8 cellular contexts compared by ENCODE assay signal in the genomic region with DNA sequence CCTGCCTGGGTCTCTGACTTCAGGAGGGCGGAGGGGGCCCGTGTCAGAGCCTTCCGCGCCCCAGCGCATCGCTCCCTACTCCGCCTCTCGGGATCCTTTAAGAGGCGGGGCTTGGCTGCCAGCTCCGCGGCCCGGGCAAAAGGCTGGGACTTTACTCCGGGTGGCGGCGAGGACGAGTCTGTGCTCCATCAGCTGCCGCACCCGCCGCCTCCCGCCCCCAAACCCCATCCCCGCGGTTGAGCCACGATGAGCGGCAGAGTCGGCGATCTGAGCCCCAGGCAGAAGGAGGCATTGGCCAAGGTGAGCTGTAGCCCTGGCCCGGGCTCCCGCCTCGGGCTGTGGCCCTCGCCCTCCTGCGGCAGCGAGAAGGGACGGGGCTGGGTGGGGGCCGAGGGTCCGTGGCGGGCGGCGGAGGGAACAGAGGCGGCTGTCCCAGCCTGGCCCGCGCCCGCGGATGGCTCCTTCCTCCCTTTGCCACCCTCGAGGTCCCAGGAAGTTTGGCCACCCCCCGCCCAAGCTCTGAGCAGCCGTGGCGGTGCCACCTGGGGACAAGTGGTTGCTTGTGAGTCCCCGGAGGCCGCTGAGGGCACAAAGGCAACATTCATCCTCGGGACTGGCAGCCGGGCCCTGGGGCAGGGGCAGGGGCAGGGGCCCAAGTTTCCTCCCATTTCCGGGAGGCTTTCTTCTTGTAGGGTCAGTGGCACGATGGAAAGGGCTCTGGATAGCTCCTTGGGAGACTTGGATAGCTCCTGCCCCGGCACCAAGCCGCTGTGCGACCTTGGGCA. TPM values are rescaled to one million over a fixed set of nuclear protein-coding genes. Genes with fewer than 3 reads are reported as not detected.
DNase-seq lines count a peak whose midpoint lies in the region; ATAC-seq and TF ChIP-seq lines count a peak whose summit lies in the region.

Gene SEC14L2 (plus strand): TSS at position 148 of the 785 bp plus-strand sequence. CDS start 99 bp downstream, at position 247.

- peaks cover 0 to 3% (median 3%) of the 10 kb centered on the region in 3 experiments; a peak in 3 of 7 replicates for H3K36me3 Mint-ChIP-seq in H9 (ENCODE audit: insufficient read depth in 1 of 3, low read depth in 3 of 3)
- H3K36me3 Mint-ChIP-seq in activated naive CD4-positive, alpha-beta T cell treated with anti-CD3 and anti-CD28 coated beads, Interleukin-2, amount 50 U/mL, for 24 hours = peaks cover 2% of the 10 kb centered on the region

- peak within 1 kb of the TSS; percentile 45; the same call in 1 of the 2 replicates for H3K14ac ChIP-seq in H9 (ENCODE audit: insufficient read depth, low read length)
- no peak within 1 kb of the TSS for H3K14ac ChIP-seq in neuronal stem cell (ENCODE audit: low read length)

- H3K23ac ChIP-seq in H9 (ENCODE audit: insufficient read length, low read depth, low read length) (no peak within 1 kb of the TSS), neuronal stem cell (ENCODE audit: low read depth, low read length, poor library complexity) (no peak within 1 kb of the TSS)

- H3K23me2 ChIP-seq in H9 (ENCODE audit: insufficient read length, low read depth, low read length, poor library complexity, severe bottlenecking) = peaks cover 7% of the 10 kb centered on the region

- H3K4me2 ChIP-seq in H9 (ENCODE audit: insufficient read depth, insufficient read length, low read length) (peak within 1 kb of the TSS; percentile 91), neuronal stem cell (ENCODE audit: insufficient read depth, low read length, poor library complexity, severe bottlenecking) (peak within 1 kb of the TSS; percentile 87)

- H2BK20ac ChIP-seq in H9 (ENCODE audit: low read depth, low read length, poor library complexity, severe bottlenecking) = no peak within 1 kb of the TSS

- peaks cover 39 to 43% of the 10 kb centered on the region in 2 experiments for H3K4me1 Mint-ChIP-seq in H9
- H3K4me1 Mint-ChIP-seq in activated naive CD4-positive, alpha-beta T cell treated with anti-CD3 and anti-CD28 coated beads, Interleukin-2, amount 50 U/mL, for 24 hours = peaks cover 55% of the 10 kb centered on the region

- H2BK12ac ChIP-seq in H9 (ENCODE audit: insufficient read length, low read depth, low read length) (peak within 1 kb of the TSS; percentile 38), neuronal stem cell (ENCODE audit: low read length) (no peak within 1 kb of the TSS)

- no peak within 1 kb of the TSS for H3T11ph ChIP-seq in H9 (ENCODE audit: low read length)

- H2AK5ac ChIP-seq in H9 (ENCODE audit: insufficient read length, low read length) = no peak within 1 kb of the TSS
- peak within 1 kb of the TSS; percentile 34 for H2AK5ac ChIP-seq in neuronal stem cell (ENCODE audit: low read depth, low read length)

- no peak for TF ChIP-seq CTCF in AG04449 (IDR thresholded peaks at IDR 0.05; ENCODE audit: insufficient read depth, low read length, missing control alignments)
- TF ChIP-seq CTCF in H9 (conservative IDR thresholded peaks at IDR 0.05) = no peak
- no peak for TF ChIP-seq CTCF in suprapubic skin (IDR thresholded peaks at IDR 0.05)

- H2BK5ac ChIP-seq in H9 (ENCODE audit: insufficient read length, low read length) (no peak within 1 kb of the TSS), neuronal stem cell (ENCODE audit: low read length) (no peak within 1 kb of the TSS)

- WGBS in H9 (ENCODE audit: extremely low coverage, insufficient read length, low lambda C conversion rate) = no CpG with 5 or more reads among the region's 56 CpGs
- WGBS in neuronal stem cell (ENCODE audit: extremely low coverage in 2 of 2, insufficient read length in 2 of 2, insufficient replicate concordance in 1 of 2), 2 donors = no CpG with 5 or more reads among the region's 56 CpGs
- WGBS in suprapubic skin = 0% methylated on average over 21 of the region's 56 CpGs

- peak within 1 kb of the TSS; percentile 61 for H3K9ac ChIP-seq in H9 (ENCODE audit: extremely low read depth, insufficient read length, low read length)
- peak within 1 kb of the TSS; percentile 89 for H3K9ac ChIP-seq in neuronal stem cell (ENCODE audit: low read depth, low read length, poor library complexity)

- no peaks in the 10 kb centered on the region for H3K36me3 ChIP-seq in neuronal stem cell (replicated peaks in 1 of 2; ENCODE audit: control insufficient read depth in 2 of 2, insufficient read depth in 2 of 2, low read length in 2 of 2)
- H3K36me3 ChIP-seq in suprapubic skin = no peaks in the 10 kb centered on the region

- no peak within 1 kb of the TSS for H4K8ac ChIP-seq in H9 (replicated peaks; ENCODE audit: insufficient read length, low read depth, low read length)
- H4K8ac ChIP-seq in neuronal stem cell (ENCODE audit: low read depth, low read length) = no peak within 1 kb of the TSS

- no peak for ATAC-seq in GM18520 (IDR thresholded peaks at IDR 0.05; ENCODE audit: unreplicated experiment)

- H3K9me3 ChIP-seq in H9 (ENCODE audit: control insufficient read depth, low read depth, low read length) (no peaks in the 10 kb centered on the region), neuronal stem cell (replicated peaks in 1 of 2; ENCODE audit: control insufficient read depth in 2 of 2, insufficient read depth in 1 of 2, low read depth in 1 of 2, low read length in 2 of 2) (no peaks in the 10 kb centered on the region), suprapubic skin (no peaks in the 10 kb centered on the region)

- H3K4ac ChIP-seq in H9 (ENCODE audit: low read depth, low read length) (no peak within 1 kb of the TSS), neuronal stem cell (ENCODE audit: low read length) (no peak within 1 kb of the TSS)

- H3K27ac ChIP-seq in H9 (ENCODE audit: insufficient read length, low read depth, low read length) (no peak within 1 kb of the TSS), neuronal stem cell (replicated peaks; ENCODE audit: low read length) (no peak within 1 kb of the TSS), suprapubic skin (peak within 1 kb of the TSS; percentile 71)

- H4K5ac ChIP-seq in H9 (ENCODE audit: insufficient read length, low read depth, low read length) = no peak within 1 kb of the TSS

- POLR2A ChIA-PET in AG04449 (lab: Yijun Ruan, JAX) = interaction anchor here (0.6 to 5.5 kb wide), 8 partner anchors 11 to 194 kb away, joined by 3 to 46 read pairs (median 4); partner anchors contain the start of gene PES1

- H3K4me3 Mint-ChIP-seq in H9 = peak within 1 kb of the TSS; percentile 80 to 88
- H3K4me3 Mint-ChIP-seq in activated naive CD4-positive, alpha-beta T cell treated with anti-CD3 and anti-CD28 coated beads, Interleukin-2, amount 50 U/mL, for 24 hours = peak within 1 kb of the TSS; percentile 90

- H3K27me3 Mint-ChIP-seq in H9 (ENCODE audit: low read depth) = peaks cover 45% of the 10 kb centered on the region
- H3K27me3 Mint-ChIP-seq in activated naive CD4-positive, alpha-beta T cell treated with anti-CD3 and anti-CD28 coated beads, Interleukin-2, amount 50 U/mL, for 24 hours = no peaks in the 10 kb centered on the region

- H2BK15ac ChIP-seq in H9 (ENCODE audit: low read depth, low read length) (no peak within 1 kb of the TSS; the same call in 1 of the 2 replicates), neuronal stem cell (ENCODE audit: low read length) (peak within 1 kb of the TSS; percentile 27)

- H3K18ac ChIP-seq in H9 (ENCODE audit: insufficient read length, low read depth, low read length) (no peak within 1 kb of the TSS), neuronal stem cell (ENCODE audit: low read length) (peak within 1 kb of the TSS; percentile 91)

- CTCF ChIA-PET in AG04449 (lab: Yijun Ruan, JAX) = interaction anchor here (1.0 to 17.2 kb wide), 11 partner anchors 9 to 136 kb away, joined by 4 to 235 read pairs (median 7); partner anchors contain the start of genes CASTOR1, MTFP1 and RNF215

- H2AFZ ChIP-seq in H9 (ENCODE audit: low read length) (no peak within 1 kb of the TSS), neuronal stem cell (ENCODE audit: low read length) (peak within 1 kb of the TSS; percentile 98)

- peak within 1 kb of the TSS; percentile 85 for H3K4me3 ChIP-seq in AG04449 (ENCODE audit: low read depth, low read length)
- H3K4me3 ChIP-seq in neuronal stem cell (ENCODE audit: low read length in 2 of 2) = peak within 1 kb of the TSS; percentile 64 to 84
- peak within 1 kb of the TSS; percentile 64 for H3K4me3 ChIP-seq in suprapubic skin

- H3K56ac ChIP-seq in H9 (ENCODE audit: insufficient read length, low read depth, low read length) = no peak within 1 kb of the TSS

- H3K79me2 ChIP-seq in H9 (ENCODE audit: insufficient read depth, low read length) = no peaks in the 10 kb centered on the region

- no peak within 1 kb of the TSS for H3K27ac Mint-ChIP-seq in H9
- peak within 1 kb of the TSS; percentile 78 for H3K27ac Mint-ChIP-seq in activated naive CD4-positive, alpha-beta T cell treated with anti-CD3 and anti-CD28 coated beads, Interleukin-2, amount 50 U/mL, for 24 hours

- H2BK120ac ChIP-seq in H9 (ENCODE audit: low read depth, low read length, poor library complexity, severe bottlenecking) (no peak within 1 kb of the TSS), neuronal stem cell (ENCODE audit: low read depth, low read length) (no peak within 1 kb of the TSS)

- no peak for TF ChIP-seq EP300 in suprapubic skin (IDR thresholded peaks at IDR 0.05)

- DNase-seq in AG04449 (ENCODE audit: low read depth, low spot score) (no peak), H9 (peak; percentile 65), SK-N-DZ (ENCODE audit: low spot score) (peak; percentile 54), germinal center (ENCODE audit: low spot score) (peak; percentile 37), neuronal stem cell (ENCODE audit: low spot score) (no peak), suprapubic skin (ENCODE audit: low spot score in 2 of 2) (peak; percentile 81 to 89)

- peaks cover 6% of the 10 kb centered on the region; the same call in 1 of the 2 replicates for H3K4me1 ChIP-seq in H9 (ENCODE audit: insufficient read depth, low read length)
- H3K4me1 ChIP-seq in neuronal stem cell (ENCODE audit: control insufficient read depth in 2 of 2, insufficient read depth in 1 of 2, low read depth in 1 of 2, low read length in 2 of 2) = peaks cover 23 to 28% of the 10 kb centered on the region in 2 donors
- H3K4me1 ChIP-seq in suprapubic skin = peaks cover 38% of the 10 kb centered on the region

- H4K91ac ChIP-seq in H9 (ENCODE audit: insufficient read length, low read depth, low read length) (no peak within 1 kb of the TSS), neuronal stem cell (ENCODE audit: low read depth, low read length, poor library complexity) (peak within 1 kb of the TSS; percentile 19)

- peaks cover 4% of the 10 kb centered on the region; the same call in 1 of the 2 replicates for H3K27me3 ChIP-seq in H9 (ENCODE audit: insufficient read depth, low read length)
- H3K27me3 ChIP-seq in neuronal stem cell (ENCODE audit: control insufficient read depth in 3 of 3, insufficient read depth in 3 of 3, low read depth in 1 of 3, low read length in 3 of 3) = peaks cover 0 to 22% (median 10%) of the 10 kb centered on the region in 3 experiments
- H3K27me3 ChIP-seq in suprapubic skin = no peaks in the 10 kb centered on the region

- no peaks in the 10 kb centered on the region for H3K79me1 ChIP-seq in H9 (ENCODE audit: insufficient read depth, low read depth, low read length, poor library complexity, severe bottlenecking)
- no peaks in the 10 kb centered on the region for H3K79me1 ChIP-seq in neuronal stem cell (ENCODE audit: low read depth, low read length)

- H3K9me3 Mint-ChIP-seq in H9 = no peaks in the 10 kb centered on the region; a peak in 2 of 5 replicates
- H3K9me3 Mint-ChIP-seq in activated naive CD4-positive, alpha-beta T cell treated with anti-CD3 and anti-CD28 coated beads, Interleukin-2, amount 50 U/mL, for 24 hours = no peaks in the 10 kb centered on the region

- TF ChIP-seq POLR2A in suprapubic skin (IDR thresholded peaks at IDR 0.05) = no peak

- H4K20me1 ChIP-seq in H9 (ENCODE audit: control insufficient read depth, insufficient read depth, insufficient read length) = no peaks in the 10 kb centered on the region

RNA-seq across cellular contexts. Expression of gene SEC14L2, which starts in this region (rescaled TPM):
- total RNA-seq in H9 (2021) (8.2 and 8.5 TPM in 2 replicates), suprapubic skin (10 to 100 TPM in 3 of 4 donors, 1 to 10 TPM in 1; 8.9 to 19.9 (median 13.5) TPM)
- 2.6 and 13.2 TPM in 2 replicates for polyA plus RNA-seq in SK-N-DZ (2014; cell fraction: cytosol; rRNA removed)
- 3.6 and 4.2 TPM in 2 replicates for polyA plus RNA-seq in SK-N-DZ (2014; cell fraction: nucleus; rRNA removed)
- polyA plus RNA-seq in neuronal stem cell (2013, experiment 1 of 2) = 2.3 TPM
- polyA plus RNA-seq in neuronal stem cell (2013, experiment 2 of 2) = 2.2 TPM

Comparison
In these comparisons a context has a peak if more than half of its experiments do, and no peak if none do; other contexts are left out.
1. DNase-seq: peak in H9 (single experiment), SK-N-DZ (single experiment), germinal center (single experiment) and suprapubic skin (2 of 2); none in AG04449 (single experiment) and neuronal stem cell (single experiment).
2. Peak in every context shown above with its lines, with median percentiles within 50 percentile points of each other: H3K4me3 ChIP-seq.